13 cellular contexts compared by ENCODE assay signal in genomic region chr10:71845410-71846406, GRCh38. TPM values are rescaled to one million over a fixed set of nuclear protein-coding genes. Genes with fewer than 3 reads are reported as not detected.
DNase-seq lines count a peak whose midpoint lies in the region; ATAC-seq and TF ChIP-seq lines count a peak whose summit lies in the region.
"Had no signal": no experiment of that assay in that cellular context is flagged by ENCODE, and none has a peak within 500 bp of the region (broad histone marks: within the 10 kb centered on the region; RNA-seq: fewer than 3 reads in every experiment).

No MANE protein-coding gene starts in this region.

- peaks cover 9% of the 10 kb centered on the region for H3K36me3 Mint-ChIP-seq in MCF 10A (ENCODE audit: insufficient read depth, unreplicated experiment)
- peaks cover 2% of the 10 kb centered on the region for H3K36me3 Mint-ChIP-seq in progenitor cell of endocrine pancreas (ENCODE audit: insufficient read depth)

- no peak for ATAC-seq in HG03571 (IDR thresholded peaks at IDR 0.05; ENCODE audit: unreplicated experiment)
- ATAC-seq: T-cell had no signal

- TF ChIP-seq CTCF in MCF 10A (IDR thresholded peaks at IDR 0.05; ENCODE audit: unreplicated experiment) = no peak
- no peak for TF ChIP-seq CTCF in mammary epithelial cell (conservative IDR thresholded peaks at IDR 0.05 in 1 of 2, IDR thresholded peaks at IDR 0.05 in 1 of 2; ENCODE audit: extremely low read depth in 1 of 2, insufficient read depth in 1 of 2, low read depth in 1 of 2, low read length in 2 of 2)
- no peak for TF ChIP-seq CTCF in dorsolateral prefrontal cortex (IDR thresholded peaks at IDR 0.05 in 54 of 56, conservative IDR thresholded peaks at IDR 0.05 in 2 of 56; ENCODE audit: low read depth in 1 of 56, partially characterized antibody in 56 of 56)
- TF ChIP-seq CTCF in liver (IDR thresholded peaks at IDR 0.05; ENCODE audit: low read depth, low read length, missing input control) = no peak
- no peak for TF ChIP-seq CTCF in uterus (IDR thresholded peaks at IDR 0.05)
- no peak for TF ChIP-seq CTCF in progenitor cell of endocrine pancreas (IDR thresholded peaks at IDR 0.05; ENCODE audit: unreplicated experiment)
- no peak for TF ChIP-seq CTCF in BE2C (IDR thresholded peaks at IDR 0.05; ENCODE audit: low read depth, low read length)

- H3K27ac Mint-ChIP-seq in MCF 10A (ENCODE audit: low read depth, unreplicated experiment) (peak overlapping the region; percentile 39), progenitor cell of endocrine pancreas (no peak overlapping the region)
- H3K27ac Mint-ChIP-seq: activated CD4-positive, alpha-beta T cell treated with anti-CD3 and anti-CD28 coated beads, Interleukin-2, amount 10 ng/mL, durations not matched to agents 7 days and 5 days; T-cell had no signal

- no peak for TF ChIP-seq POLR2A in uterus (IDR thresholded peaks at IDR 0.05)

- H3K9me3 ChIP-seq in mammary epithelial cell (replicated peaks; ENCODE audit: insufficient read depth, low read length) = no peaks in the 10 kb centered on the region
- no peaks in the 10 kb centered on the region for H3K9me3 ChIP-seq in liver (ENCODE audit: control insufficient read depth in 4 of 4, low read length in 3 of 4)
- H3K9me3 ChIP-seq in uterus = no peaks in the 10 kb centered on the region
- no peaks in the 10 kb centered on the region; the same call in 1 of the 2 replicates for H3K9me3 ChIP-seq in BE2C
- H3K9me3 ChIP-seq: MG63, transverse colon had no signal

- no peak overlapping the region for H2AFZ ChIP-seq in mammary epithelial cell (ENCODE audit: low read depth, low read length)

- H3K4me3 ChIP-seq in mammary epithelial cell (replicated peaks in 1 of 3; ENCODE audit: insufficient read depth in 1 of 3, low read depth in 2 of 3, low read length in 3 of 3) = no peak overlapping the region
- peak overlapping the region in 26 of 59 donors; percentile 3 to 100 (median 16) for H3K4me3 ChIP-seq in dorsolateral prefrontal cortex
- H3K4me3 ChIP-seq in liver (ENCODE audit: low read depth in 1 of 3, low read length in 3 of 3) = no peak overlapping the region
- H3K4me3 ChIP-seq in uterus = no peak overlapping the region
- H3K4me3 ChIP-seq in BE2C (ENCODE audit: low read depth, low read length) = no peak overlapping the region
- H3K4me3 ChIP-seq: MG63, transverse colon had no signal

- no peaks in the 10 kb centered on the region for H3K27me3 ChIP-seq in mammary epithelial cell (ENCODE audit: insufficient read depth, low read length)
- no peaks in the 10 kb centered on the region for H3K27me3 ChIP-seq in dorsolateral prefrontal cortex
- no peaks in the 10 kb centered on the region for H3K27me3 ChIP-seq in liver (ENCODE audit: control insufficient read depth in 4 of 4, insufficient read depth in 4 of 4, low read length in 3 of 4)
- no peaks in the 10 kb centered on the region for H3K27me3 ChIP-seq in uterus
- no peaks in the 10 kb centered on the region for H3K27me3 ChIP-seq in BE2C
- H3K27me3 ChIP-seq: MG63, transverse colon had no signal

- no peak overlapping the region for H3K9ac ChIP-seq in mammary epithelial cell (ENCODE audit: insufficient read depth, low read length)
- H3K9ac ChIP-seq in liver (ENCODE audit: low read depth in 1 of 2, low read length in 2 of 2) = no peak overlapping the region

- BruUV-seq in MCF 10A (replicated peaks; lab: Mats Ljungman, UMichigan) (no TSS peak), mammary epithelial cell (replicated peaks; lab: Mats Ljungman, UMichigan) (no TSS peak)

- H3K4me2 ChIP-seq in mammary epithelial cell (ENCODE audit: insufficient read depth, low read depth, low read length) = no peak overlapping the region

- H3K79me2 ChIP-seq in mammary epithelial cell (ENCODE audit: insufficient read depth, low read length) = peaks cover 98% of the 10 kb centered on the region

- peak; percentile 42 for DNase-seq in MCF 10A (ENCODE audit: unreplicated experiment)
- no peak for DNase-seq in mammary epithelial cell
- DNase-seq in dorsolateral prefrontal cortex = peak in 1 of 10 donors; percentile 65
- DNase-seq in uterus = no peak
- no peak for DNase-seq in progenitor cell of endocrine pancreas (ENCODE audit: low spot score, unreplicated experiment)
- DNase-seq in BE2C = no peak
- DNase-seq: activated CD4-positive, alpha-beta T cell treated with anti-CD3 and anti-CD28 coated beads, Interleukin-2, amount 10 ng/mL, durations not matched to agents 7 days and 5 days; DMS53; MG63; T-cell; transverse colon had no signal

- H3K9me3 Mint-ChIP-seq in MCF 10A (ENCODE audit: unreplicated experiment) (no peaks in the 10 kb centered on the region), progenitor cell of endocrine pancreas (ENCODE audit: low read depth) (no peaks in the 10 kb centered on the region)
- H3K9me3 Mint-ChIP-seq: T-cell had no signal

- H3K4me1 Mint-ChIP-seq in MCF 10A (ENCODE audit: insufficient read depth, unreplicated experiment) (peaks cover 52% of the 10 kb centered on the region), progenitor cell of endocrine pancreas (ENCODE audit: low read depth) (peaks cover 35% of the 10 kb centered on the region)

- no peaks in the 10 kb centered on the region for H3K27me3 Mint-ChIP-seq in MCF 10A (ENCODE audit: insufficient read depth, unreplicated experiment)
- H3K27me3 Mint-ChIP-seq in progenitor cell of endocrine pancreas = no peaks in the 10 kb centered on the region
- H3K27me3 Mint-ChIP-seq: activated CD4-positive, alpha-beta T cell treated with anti-CD3 and anti-CD28 coated beads, Interleukin-2, amount 10 ng/mL, durations not matched to agents 7 days and 5 days; T-cell had no signal

- dilution Hi-C loops in mammary epithelial cell (cut with HindIII; ENCODE audit: low sequenced_read_pairs) = loop anchor here (5.0 kb wide), 1 partner anchor 62 kb away; no protein-coding TSS in a partner anchor

- POLR2A ChIA-PET in MCF 10A (lab: Yijun Ruan, JAX) = interaction anchor here (0.8 to 1.6 kb wide), 6 partner anchors 9 to 43 kb away, joined by 3 to 6 read pairs (median 4); no protein-coding TSS in a partner anchor

- peaks cover 3% of the 10 kb centered on the region for H4K20me1 ChIP-seq in mammary epithelial cell (ENCODE audit: insufficient read depth, low read length)

- H3K4me1 ChIP-seq in mammary epithelial cell (ENCODE audit: insufficient read depth, low read length) (peaks cover 14% of the 10 kb centered on the region), liver (ENCODE audit: control insufficient read depth in 4 of 4, insufficient read depth in 4 of 4, low read length in 3 of 4) (peaks cover 22 to 49% (median 30%) of the 10 kb centered on the region in 4 donors), uterus (no peaks in the 10 kb centered on the region), BE2C (peaks cover 17% of the 10 kb centered on the region; the same call in 1 of the 2 replicates)

- no peak overlapping the region for H3K4me3 Mint-ChIP-seq in MCF 10A (ENCODE audit: unreplicated experiment)
- H3K4me3 Mint-ChIP-seq in progenitor cell of endocrine pancreas (ENCODE audit: low read depth) = no peak overlapping the region
- H3K4me3 Mint-ChIP-seq: activated CD4-positive, alpha-beta T cell treated with anti-CD3 and anti-CD28 coated beads, Interleukin-2, amount 10 ng/mL, durations not matched to agents 7 days and 5 days; T-cell had no signal

- 72% methylated on average over 11 of the region's 11 CpGs for WGBS in mammary epithelial cell (ENCODE audit: low coverage, missing lambda C conversion rate)
- WGBS in liver = 66% methylated on average over 11 of the region's 11 CpGs

- H3K36me3 ChIP-seq in mammary epithelial cell (ENCODE audit: insufficient read depth, low read length) = no peaks in the 10 kb centered on the region
- no peaks in the 10 kb centered on the region for H3K36me3 ChIP-seq in liver (ENCODE audit: control insufficient read depth in 4 of 4, insufficient read depth in 3 of 4, low read depth in 1 of 4, low read length in 3 of 4)
- H3K36me3 ChIP-seq in uterus = no peaks in the 10 kb centered on the region
- no peaks in the 10 kb centered on the region; the same call in 1 of the 2 replicates for H3K36me3 ChIP-seq in BE2C
- H3K36me3 ChIP-seq: transverse colon had no signal

- intact Hi-C loops in MCF 10A (cut with micrococcal nuclease) (no loop called here), mammary epithelial cell (cut with micrococcal nuclease) (no loop called here), dorsolateral prefrontal cortex (cut with DNase I) (no loop called here), uterus (cut with DNase I; ENCODE audit: low total_unique reads) (no loop called here)

- in situ Hi-C loops in mammary epithelial cell (cut with MboI; ENCODE audit: low sequenced_read_pairs in 2 of 2) = no loop called here

- CTCF ChIA-PET in MCF 10A (lab: Yijun Ruan, JAX) = interaction anchor here (0.5 to 2.5 kb wide), 5 partner anchors 51 to 532 kb away, joined by 3 to 12 read pairs (median 5); no protein-coding TSS in a partner anchor
- CTCF ChIA-PET in mammary epithelial cell (lab: Charles Lee; ENCODE audit: low non-redundant PET) = interaction anchor here (0.6 kb wide), 1 partner anchor 35 kb away, joined by 3 read pairs; no protein-coding TSS in a partner anchor

- no peak for TF ChIP-seq RAD21 in liver (IDR thresholded peaks at IDR 0.05)

- no peak overlapping the region for H3K27ac ChIP-seq in mammary epithelial cell (ENCODE audit: insufficient read depth, low read depth, low read length)
- peak overlapping the region in 44 of 59 donors; percentile 2 to 100 (median 47) for H3K27ac ChIP-seq in dorsolateral prefrontal cortex
- peak overlapping the region; percentile 67 to 83 for H3K27ac ChIP-seq in liver (ENCODE audit: low read depth in 1 of 2, low read length in 2 of 2)
- peak overlapping the region; percentile 13 to 38 for H3K27ac ChIP-seq in uterus
- H3K27ac ChIP-seq: transverse colon had no signal

TF ChIP-seq in liver, 16 proteins besides CTCF, POLR2A, EP300 and RAD21 (continues in another document):
- TF ChIP-seq RXRA (IDR thresholded peaks at IDR 0.05) (peak in 1 of 2 donors; percentile 40), HNF4G (IDR thresholded peaks at IDR 0.05) (no peak), HNF4A (conservative IDR thresholded peaks at IDR 0.05) (peak in 1 of 2 donors; percentile 31), GABPA (IDR thresholded peaks at IDR 0.05 in 1 of 2, conservative IDR thresholded peaks at IDR 0.05 in 1 of 2) (no peak), JUND (IDR thresholded peaks at IDR 0.05) (peak in 1 of 2 donors; percentile 20)

RNA-seq across cellular contexts. Expression of gene PSAP, which starts 5.3 kb away (rescaled TPM):
- total RNA-seq in MCF 10A (2022) = 506 and 692 TPM in 2 replicates
- 1,000 to 10,000 TPM in 1 of 2 donors, 100 to 1,000 TPM in 1; 655 to 1,757 TPM for total RNA-seq in mammary epithelial cell
- 864 TPM for polyA plus RNA-seq in mammary epithelial cell
- polyA minus RNA-seq in mammary epithelial cell = 764 TPM
- 1,000 to 10,000 TPM; 1,158 to 1,954 (median 1,559) TPM for total RNA-seq in dorsolateral prefrontal cortex
- total RNA-seq in liver = 100 to 1,000 TPM; 435 to 510 TPM
- 100 to 1,000 TPM; 255 to 671 TPM for polyA plus RNA-seq in liver
- 100 to 1,000 TPM; 603 to 903 (median 759) TPM for total RNA-seq in uterus
- 510 and 538 TPM in 2 replicates for total RNA-seq in progenitor cell of endocrine pancreas
- polyA plus RNA-seq in BE2C (2012; ENCODE audit: insufficient read depth, insufficient read length, low read depth) = 1,064 TPM
